Comparison of ENCODE assay signal across 9 cellular contexts in genomic region chr1:28740118-28740517, GRCh38. TPM values are rescaled to one million over a fixed set of nuclear protein-coding genes. Genes with fewer than 3 reads are reported as not detected.
DNase-seq lines count a peak whose midpoint lies in the region; ATAC-seq and TF ChIP-seq lines count a peak whose summit lies in the region.
"Had no signal": no experiment of that assay in that cellular context is flagged by ENCODE, and none has a peak within 500 bp of the region (broad histone marks: within the 10 kb centered on the region; RNA-seq: fewer than 3 reads in every experiment).

No MANE protein-coding gene starts in this region.

- no peak overlapping the region for H3K27ac ChIP-seq in iPS-18a (ENCODE audit: low read length)
- H3K27ac ChIP-seq in subcutaneous abdominal adipose tissue (ENCODE audit: low read depth, low read length) = no peak overlapping the region
- no peak overlapping the region for H3K27ac ChIP-seq in vagina

- H3K9me3 ChIP-seq in iPS-18a (ENCODE audit: control insufficient read depth, low read depth, low read length) (no peaks in the 10 kb centered on the region), subcutaneous abdominal adipose tissue (ENCODE audit: control insufficient read depth in 5 of 5, low read length in 5 of 5) (no peaks in the 10 kb centered on the region), vagina (no peaks in the 10 kb centered on the region)

- H3K36me3 ChIP-seq in iPS-18a (ENCODE audit: control insufficient read depth, low read depth, low read length) = peaks cover 67% of the 10 kb centered on the region
- H3K36me3 ChIP-seq in subcutaneous abdominal adipose tissue (ENCODE audit: control insufficient read depth in 5 of 5, insufficient read depth in 5 of 5, low read length in 5 of 5) = peaks cover 23 to 55% (median 45%) of the 10 kb centered on the region in 5 donors
- peaks cover 6 to 35% of the 10 kb centered on the region in 2 donors for H3K36me3 ChIP-seq in vagina

- CTCF ChIA-PET in activated naive CD4-positive, alpha-beta T cell treated with anti-CD3 and anti-CD28 coated beads, Interleukin-2, amount 10 ng/mL, durations not matched to agents 7 days and 5 days (lab: Charles Lee) = no interaction called here
- CTCF ChIA-PET in WTC11 (lab: Charles Lee) = no interaction called here

- TF ChIP-seq POLR2A in vagina (IDR thresholded peaks at IDR 0.05) = no peak

- H3K4me3 ChIP-seq in iPS-18a (ENCODE audit: low read length) (peak overlapping the region; percentile 82), subcutaneous abdominal adipose tissue (ENCODE audit: low read depth in 1 of 5, low read length in 5 of 5) (no peak overlapping the region), vagina (no peak overlapping the region)

- H3K27me3 ChIP-seq in iPS-18a (ENCODE audit: control insufficient read depth, insufficient read depth, low read length) (no peaks in the 10 kb centered on the region), subcutaneous abdominal adipose tissue (ENCODE audit: control insufficient read depth in 5 of 5, insufficient read depth in 4 of 5, low read length in 5 of 5) (no peaks in the 10 kb centered on the region), vagina (no peaks in the 10 kb centered on the region)

- ATAC-seq in WTC11 = no peak

- H3K4me3 Mint-ChIP-seq in activated naive CD4-positive, alpha-beta T cell treated with anti-CD3 and anti-CD28 coated beads, Interleukin-2, amount 10 ng/mL, durations not matched to agents 7 days and 5 days = peak overlapping the region; percentile 10
- peak overlapping the region; percentile 94 for H3K4me3 Mint-ChIP-seq in WTC11

- POLR2A ChIA-PET in WTC11 (lab: Charles Lee) = interaction anchor here (0.7 kb wide), 1 partner anchor 11 kb away, joined by 3 read pairs; no protein-coding TSS in a partner anchor

- peaks cover 75% of the 10 kb centered on the region for H3K4me1 Mint-ChIP-seq in activated naive CD4-positive, alpha-beta T cell treated with anti-CD3 and anti-CD28 coated beads, Interleukin-2, amount 10 ng/mL, durations not matched to agents 7 days and 5 days
- peaks cover 66% of the 10 kb centered on the region for H3K4me1 Mint-ChIP-seq in WTC11

- peaks cover 13% of the 10 kb centered on the region for H3K4me1 ChIP-seq in iPS-18a (ENCODE audit: control insufficient read depth, low read depth, low read length)
- peaks cover 5 to 58% (median 53%) of the 10 kb centered on the region in 5 donors for H3K4me1 ChIP-seq in subcutaneous abdominal adipose tissue (ENCODE audit: control insufficient read depth in 5 of 5, insufficient read depth in 5 of 5, low read length in 5 of 5)
- peaks cover 78% of the 10 kb centered on the region for H3K4me1 ChIP-seq in vagina

- no peak overlapping the region for H3K27ac Mint-ChIP-seq in activated naive CD4-positive, alpha-beta T cell treated with anti-CD3 and anti-CD28 coated beads, Interleukin-2, amount 10 ng/mL, durations not matched to agents 7 days and 5 days
- peak overlapping the region; percentile 68 for H3K27ac Mint-ChIP-seq in WTC11

- H3K27me3 Mint-ChIP-seq in activated naive CD4-positive, alpha-beta T cell treated with anti-CD3 and anti-CD28 coated beads, Interleukin-2, amount 10 ng/mL, durations not matched to agents 7 days and 5 days = no peaks in the 10 kb centered on the region
- H3K27me3 Mint-ChIP-seq in WTC11 (ENCODE audit: low read depth) = no peaks in the 10 kb centered on the region

- TF ChIP-seq CTCF in WTC11 (IDR thresholded peaks at IDR 0.05) (no peak), vagina (IDR thresholded peaks at IDR 0.05) (no peak)

- H3K9me3 Mint-ChIP-seq in activated naive CD4-positive, alpha-beta T cell treated with anti-CD3 and anti-CD28 coated beads, Interleukin-2, amount 10 ng/mL, durations not matched to agents 7 days and 5 days = no peaks in the 10 kb centered on the region
- no peaks in the 10 kb centered on the region for H3K9me3 Mint-ChIP-seq in WTC11

- intact Hi-C loops in vagina (cut with DNase I) = no loop called here

- H3K36me3 Mint-ChIP-seq in activated naive CD4-positive, alpha-beta T cell treated with anti-CD3 and anti-CD28 coated beads, Interleukin-2, amount 10 ng/mL, durations not matched to agents 7 days and 5 days = peaks cover 53% of the 10 kb centered on the region
- H3K36me3 Mint-ChIP-seq in WTC11 = peaks cover 72% of the 10 kb centered on the region

- no peak for DNase-seq in activated naive CD4-positive, alpha-beta T cell treated with anti-CD3 and anti-CD28 coated beads, Interleukin-2, amount 10 ng/mL, durations not matched to agents 7 days and 5 days
- no peak for DNase-seq in activated naive CD4-positive, alpha-beta T cell treated with Interleukin-2 at 50 U/mL for 16 hours
- DNase-seq in WTC11 (ENCODE audit: low spot score) = no peak
- DNase-seq in stimulated activated CD8-positive, alpha-beta memory T cell treated with anti-CD3 and anti-CD28 coated beads, Interleukin-4, amount 100 ng/mL, for 48 hours = no peak
- no peak for DNase-seq in vagina (ENCODE audit: extremely low spot score in 2 of 2)
- DNase-seq in NAMALWA (ENCODE audit: low spot score) = no peak
- DNase-seq: activated effector memory CD4-positive, alpha-beta T cell treated with Interleukin-2 at 50 U/mL for 16 hours had no signal

- H3K9ac ChIP-seq in iPS-18a (ENCODE audit: low read length) (no peak overlapping the region), subcutaneous abdominal adipose tissue (ENCODE audit: low read length in 5 of 5) (peak overlapping the region in 4 of 5 donors; percentile 10 to 53 (median 31))

TF ChIP-seq in WTC11, 78 proteins besides CTCF, POLR2A, EP300 and RAD21:
- no peak for TF ChIP-seq E2F4 (CRISPR knock-in tag; IDR thresholded peaks at IDR 0.05; ENCODE audit: borderline replicate concordance, low read depth)

RNA-seq across cellular contexts. Expression of gene YTHDF2, which starts 3.4 kb away (rescaled TPM):
- total RNA-seq in WTC11 (2021) (111 to 126 TPM (median 114 TPM) in 3 replicates), vagina (61.9 TPM)
